8 cellular contexts compared by ENCODE assay signal in genomic region chr14:92747701-92748258, GRCh38. TPM values are rescaled to one million over a fixed set of nuclear protein-coding genes. Genes with fewer than 3 reads are reported as not detected.
DNase-seq lines count a peak whose midpoint lies in the region; ATAC-seq, FAIRE-seq and TF ChIP-seq lines count a peak whose summit lies in the region.

No MANE protein-coding gene starts in this region.

- H3K36me3 ChIP-seq in GM06990 (ENCODE audit: control insufficient read depth, insufficient read depth, low read length) (no peaks in the 10 kb centered on the region), bronchial epithelial cell (ENCODE audit: control insufficient read depth, insufficient read depth, low read length) (no peaks in the 10 kb centered on the region)

- TF ChIP-seq CTCF in GM06990 (IDR thresholded peaks at IDR 0.05; ENCODE audit: insufficient read depth, low read length, poor library complexity, severe bottlenecking) (no peak), bronchial epithelial cell (IDR thresholded peaks at IDR 0.05; ENCODE audit: insufficient read depth, low read length, severe bottlenecking) (no peak)

- peak overlapping the region; percentile 86 for H3K4me3 ChIP-seq in GM06990 (replicated peaks; ENCODE audit: low read depth, low read length)
- H3K4me3 ChIP-seq in bronchial epithelial cell (ENCODE audit: low read depth, low read length) = peak overlapping the region; percentile 66

- no peak for DNase-seq in GM06990 (ENCODE audit: extremely low read depth, insufficient read length)
- DNase-seq in HT-29 (ENCODE audit: low spot score) = peak; percentile 41
- no peak for DNase-seq in bronchial epithelial cell (ENCODE audit: low read depth)
- no peak for DNase-seq in left lobe of liver (ENCODE audit: low spot score)
- DNase-seq in superior temporal gyrus (ENCODE audit: extremely low spot score) = peak; percentile 45
- DNase-seq in MV-4-11 (lab: John Stamatoyannopoulos, UW) = no peak
- no peak for DNase-seq in SKM-1 treated with dmso at 0.1 percent for 144 hours (lab: John Stamatoyannopoulos, UW; ENCODE audit: unreplicated experiment)

- ATAC-seq in left lobe of liver (peak; percentile 6), HG03045 (IDR thresholded peaks at IDR 0.05; ENCODE audit: unreplicated experiment) (no peak)

- FAIRE-seq in bronchial epithelial cell (lab: Jason Lieb, UNC) = no peak

- no peaks in the 10 kb centered on the region for H3K27me3 ChIP-seq in GM06990 (replicated peaks; ENCODE audit: control insufficient read depth, insufficient read depth, low read length)
- H3K27me3 ChIP-seq in bronchial epithelial cell (ENCODE audit: control insufficient read depth, insufficient read depth, low read length) = no peaks in the 10 kb centered on the region

RNA-seq across cellular contexts. Expression of gene LGMN, which starts 0.6 kb away (rescaled TPM):
- 51.5 and 62.2 TPM in 2 replicates for total RNA-seq in HT-29 (2014; rRNA removed; shearing (Covaris generic))
- total RNA-seq in bronchial epithelial cell (34.0 and 59.3 TPM in 2 replicates), left lobe of liver (47.0 TPM)

RNA-seq across cellular contexts. Expression of gene GOLGA5, which starts 46.3 kb away (rescaled TPM):
- 7.3 and 8.3 TPM in 2 replicates for total RNA-seq in HT-29 (2014; rRNA removed; shearing (Covaris generic))
- total RNA-seq in bronchial epithelial cell (38.3 and 41.9 TPM in 2 replicates), left lobe of liver (20.9 TPM)

Comparison
In these comparisons a context has a peak if more than half of its experiments do, and no peak if none do; other contexts are left out.
1. DNase-seq: peak in HT-29 (single experiment) and superior temporal gyrus (single experiment); none in GM06990 (single experiment), bronchial epithelial cell (single experiment), left lobe of liver (single experiment), MV-4-11 (single experiment) and SKM-1 treated with dmso at 0.1 percent for 144 hours (single experiment).